In genomic region chr12:1644523-1645438, GRCh38 we compare ENCODE assay signal across 8 cellular contexts. TPM values are rescaled to one million over a fixed set of nuclear protein-coding genes. Genes with fewer than 3 reads are reported as not detected.
DNase-seq lines count a peak whose midpoint lies in the region; ATAC-seq and TF ChIP-seq lines count a peak whose summit lies in the region.
"Had no signal": no experiment of that assay in that cellular context is flagged by ENCODE, and none has a peak within 500 bp of the region (broad histone marks: within the 10 kb centered on the region; RNA-seq: fewer than 3 reads in every experiment).

No MANE protein-coding gene starts in this region.

- H3K4me1 ChIP-seq in uterus: no peaks in the 10 kb centered on the region

- H3K9me3 ChIP-seq in uterus: no peaks in the 10 kb centered on the region

- no peak overlapping the region for H3K27ac Mint-ChIP-seq in activated T-helper 2 cell treated with anti-CD3 and anti-CD28 coated beads, Interferon-gamma antibody, Interleukin-2, Interleukin-4, amounts not matched to agents 10 μg/mL and 5 μg/mL and 100 μg/mL, durations not matched to agents 14 hours and 24 hours and 36 hours

- TF ChIP-seq CTCF in uterus (IDR thresholded peaks at IDR 0.05): no peak

- no peaks in the 10 kb centered on the region for H3K36me3 ChIP-seq in uterus

- H3K27me3 Mint-ChIP-seq in activated T-helper 2 cell treated with anti-CD3 and anti-CD28 coated beads, Interferon-gamma antibody, Interleukin-2, Interleukin-4, amounts not matched to agents 10 μg/mL and 5 μg/mL and 100 μg/mL, durations not matched to agents 14 hours and 24 hours and 36 hours (ENCODE audit: low read depth): peaks cover 22% of the 10 kb centered on the region

- TF ChIP-seq POLR2A in uterus (IDR thresholded peaks at IDR 0.05): no peak

- no peaks in the 10 kb centered on the region for H3K36me3 Mint-ChIP-seq in activated T-helper 2 cell treated with anti-CD3 and anti-CD28 coated beads, Interferon-gamma antibody, Interleukin-2, Interleukin-4, amounts not matched to agents 10 μg/mL and 5 μg/mL and 100 μg/mL, durations not matched to agents 14 hours and 24 hours and 36 hours (ENCODE audit: low read depth)

- DNase-seq in NCI-H2081 (lab: John Stamatoyannopoulos, UW) (peak; percentile 71 to 85), brain pericyte (ENCODE audit: low read depth, low spot score) (peak; percentile 45), left lobe of liver (ENCODE audit: low spot score) (no peak), uterus (peak; percentile 71 to 82), SKM-1 treated with dmso at 0.1 percent for 144 hours (lab: John Stamatoyannopoulos, UW; ENCODE audit: unreplicated experiment) (no peak)
- DNase-seq in activated T-helper 2 cell treated with anti-CD3 and anti-CD28 coated beads, Interferon-gamma antibody, Interleukin-2, Interleukin-4, amounts not matched to agents 10 μg/mL and 5 μg/mL and 100 μg/mL, durations not matched to agents 14 hours and 24 hours and 36 hours (ENCODE audit: low spot score): no peak

- ATAC-seq in left lobe of liver (peak; percentile 56), GM19455 (IDR thresholded peaks at IDR 0.05; ENCODE audit: unreplicated experiment) (no peak)

- H3K4me3 Mint-ChIP-seq in activated T-helper 2 cell treated with anti-CD3 and anti-CD28 coated beads, Interferon-gamma antibody, Interleukin-2, Interleukin-4, amounts not matched to agents 10 μg/mL and 5 μg/mL and 100 μg/mL, durations not matched to agents 14 hours and 24 hours and 36 hours (ENCODE audit: low read depth): no peak overlapping the region

- H3K9me3 Mint-ChIP-seq in activated T-helper 2 cell treated with anti-CD3 and anti-CD28 coated beads, Interferon-gamma antibody, Interleukin-2, Interleukin-4, amounts not matched to agents 10 μg/mL and 5 μg/mL and 100 μg/mL, durations not matched to agents 14 hours and 24 hours and 36 hours: no peaks in the 10 kb centered on the region

- intact Hi-C loops in uterus (cut with DNase I; ENCODE audit: low total_unique reads): no loop called here
- intact Hi-C loops in activated T-helper 2 cell treated with anti-CD3 and anti-CD28 coated beads, Interferon-gamma antibody, Interleukin-2, Interleukin-4, amounts not matched to agents 10 μg/mL and 5 μg/mL and 100 μg/mL, durations not matched to agents 14 hours and 24 hours and 36 hours (cut with micrococcal nuclease): no loop called here

- H3K27ac ChIP-seq in uterus: no peak overlapping the region

- H3K4me1 Mint-ChIP-seq in activated T-helper 2 cell treated with anti-CD3 and anti-CD28 coated beads, Interferon-gamma antibody, Interleukin-2, Interleukin-4, amounts not matched to agents 10 μg/mL and 5 μg/mL and 100 μg/mL, durations not matched to agents 14 hours and 24 hours and 36 hours (ENCODE audit: low read depth): peaks cover 7% of the 10 kb centered on the region

- H3K27me3 ChIP-seq in uterus: no peaks in the 10 kb centered on the region

- no peak overlapping the region for H3K4me3 ChIP-seq in uterus

RNA-seq across cellular contexts. Expression of gene WNT5B, which starts 15.8 kb away (rescaled TPM):
- total RNA-seq in left lobe of liver (4.2 TPM), uterus (10 to 100 TPM in 1 of 4 donors, 1 to 10 TPM in 2, not detected in 1; 5.9 to 20.9 (median 7.2) TPM)
- total RNA-seq in activated T-helper 2 cell treated with anti-CD3 and anti-CD28 coated beads, Interferon-gamma antibody, Interleukin-2, Interleukin-4, amounts not matched to agents 10 μg/mL and 5 μg/mL and 100 μg/mL, durations not matched to agents 14 hours and 24 hours and 36 hours: 0.76 and 0.82 TPM in 2 replicates
- total RNA-seq: mononuclear cell had no signal

RNA-seq across cellular contexts. Expression of gene ADIPOR2, which starts 46.1 kb away (rescaled TPM):
- total RNA-seq in left lobe of liver: 58.0 TPM
- total RNA-seq in uterus: 10 to 100 TPM; 30.3 to 71.2 (median 42.3) TPM
- total RNA-seq in activated T-helper 2 cell treated with anti-CD3 and anti-CD28 coated beads, Interferon-gamma antibody, Interleukin-2, Interleukin-4, amounts not matched to agents 10 μg/mL and 5 μg/mL and 100 μg/mL, durations not matched to agents 14 hours and 24 hours and 36 hours: 69.2 and 81.0 TPM in 2 replicates

RNA-seq across cellular contexts. Expression of gene FBXL14, which starts 50.4 kb away (rescaled TPM):
- total RNA-seq in left lobe of liver (7.3 TPM), uterus (10 to 100 TPM in 3 of 4 donors, 1 to 10 TPM in 1; 1.5 to 17.4 (median 13.5) TPM)
- total RNA-seq in activated T-helper 2 cell treated with anti-CD3 and anti-CD28 coated beads, Interferon-gamma antibody, Interleukin-2, Interleukin-4, amounts not matched to agents 10 μg/mL and 5 μg/mL and 100 μg/mL, durations not matched to agents 14 hours and 24 hours and 36 hours: 18.9 and 20.6 TPM in 2 replicates

Comparison
In these comparisons a context has a peak if more than half of its experiments do, and no peak if none do; other contexts are left out.
1. DNase-seq: peak in NCI-H2081 (2 of 2), brain pericyte (single experiment) and uterus (2 of 2); none in left lobe of liver (single experiment), activated T-helper 2 cell treated with anti-CD3 and anti-CD28 coated beads, Interferon-gamma antibody, Interleukin-2, Interleukin-4, amounts not matched to agents 10 μg/mL and 5 μg/mL and 100 μg/mL, durations not matched to agents 14 hours and 24 hours and 36 hours (single experiment) and SKM-1 treated with dmso at 0.1 percent for 144 hours (single experiment).